Comparison of ENCODE assay signal across 1 cellular context in the genomic region with DNA sequence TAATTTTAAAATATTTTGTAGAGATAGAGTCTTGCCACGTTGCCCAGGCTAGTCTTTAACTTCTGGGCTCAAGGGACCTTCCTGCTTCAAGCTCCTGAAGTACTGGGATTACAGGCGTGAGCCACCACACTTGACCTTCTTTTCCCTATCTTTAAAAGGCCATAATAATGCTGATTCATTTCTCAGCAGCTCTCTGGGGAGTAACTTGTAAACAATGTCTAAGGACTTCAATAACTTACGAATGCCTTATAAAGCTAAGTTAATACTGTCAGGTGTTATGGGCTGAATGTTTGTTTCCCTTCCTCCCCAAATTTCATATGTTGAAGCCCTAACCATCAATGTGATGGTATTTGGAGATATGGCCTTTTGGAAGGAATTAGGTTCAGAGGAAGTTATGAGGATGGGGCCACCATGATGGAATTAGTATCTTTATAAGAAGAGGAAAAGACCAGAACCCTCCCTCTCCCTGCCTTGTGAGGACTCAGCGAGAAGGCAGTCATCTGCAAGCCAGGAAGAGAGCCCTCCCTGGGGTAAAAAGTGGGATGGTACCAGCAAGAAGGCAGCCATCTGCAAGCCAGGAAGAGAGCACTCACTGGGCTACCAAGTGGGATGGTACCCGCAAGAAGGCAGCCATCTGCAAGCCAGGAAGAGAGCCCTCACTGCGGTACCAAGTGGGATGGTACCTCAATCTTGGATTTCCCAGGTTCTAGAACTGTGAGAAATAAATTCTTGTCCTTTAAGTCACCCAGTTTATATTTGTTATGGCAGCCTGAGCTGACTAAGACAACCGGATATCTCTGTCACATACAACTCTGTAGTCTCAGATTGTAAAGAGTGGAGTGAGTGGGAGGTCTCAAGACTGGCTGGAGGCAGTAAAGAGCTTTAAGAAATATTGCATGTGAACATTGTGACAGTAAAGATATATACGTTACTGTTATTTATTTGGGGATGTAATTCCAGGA.
TF ChIP-seq lines count a peak whose summit lies in the region.

No MANE protein-coding gene starts in this region.

TF ChIP-seq in GM23338, 12 proteins besides CTCF, POLR2A, EP300 and RAD21 (continued from another document):
- TF ChIP-seq EZH2 (IDR thresholded peaks at IDR 0.05; ENCODE audit: low read depth, unreplicated experiment) (no peak), EZH2phosphoT487 (IDR thresholded peaks at IDR 0.05; ENCODE audit: unreplicated experiment) (no peak), ETS1 (IDR thresholded peaks at IDR 0.05) (no peak), ZNF114 (CRISPR knock-in tag; IDR thresholded peaks at IDR 0.05) (no peak), REST (IDR thresholded peaks at IDR 0.05; ENCODE audit: unreplicated experiment) (no peak)
- TF ChIP-seq, protein P1, sequence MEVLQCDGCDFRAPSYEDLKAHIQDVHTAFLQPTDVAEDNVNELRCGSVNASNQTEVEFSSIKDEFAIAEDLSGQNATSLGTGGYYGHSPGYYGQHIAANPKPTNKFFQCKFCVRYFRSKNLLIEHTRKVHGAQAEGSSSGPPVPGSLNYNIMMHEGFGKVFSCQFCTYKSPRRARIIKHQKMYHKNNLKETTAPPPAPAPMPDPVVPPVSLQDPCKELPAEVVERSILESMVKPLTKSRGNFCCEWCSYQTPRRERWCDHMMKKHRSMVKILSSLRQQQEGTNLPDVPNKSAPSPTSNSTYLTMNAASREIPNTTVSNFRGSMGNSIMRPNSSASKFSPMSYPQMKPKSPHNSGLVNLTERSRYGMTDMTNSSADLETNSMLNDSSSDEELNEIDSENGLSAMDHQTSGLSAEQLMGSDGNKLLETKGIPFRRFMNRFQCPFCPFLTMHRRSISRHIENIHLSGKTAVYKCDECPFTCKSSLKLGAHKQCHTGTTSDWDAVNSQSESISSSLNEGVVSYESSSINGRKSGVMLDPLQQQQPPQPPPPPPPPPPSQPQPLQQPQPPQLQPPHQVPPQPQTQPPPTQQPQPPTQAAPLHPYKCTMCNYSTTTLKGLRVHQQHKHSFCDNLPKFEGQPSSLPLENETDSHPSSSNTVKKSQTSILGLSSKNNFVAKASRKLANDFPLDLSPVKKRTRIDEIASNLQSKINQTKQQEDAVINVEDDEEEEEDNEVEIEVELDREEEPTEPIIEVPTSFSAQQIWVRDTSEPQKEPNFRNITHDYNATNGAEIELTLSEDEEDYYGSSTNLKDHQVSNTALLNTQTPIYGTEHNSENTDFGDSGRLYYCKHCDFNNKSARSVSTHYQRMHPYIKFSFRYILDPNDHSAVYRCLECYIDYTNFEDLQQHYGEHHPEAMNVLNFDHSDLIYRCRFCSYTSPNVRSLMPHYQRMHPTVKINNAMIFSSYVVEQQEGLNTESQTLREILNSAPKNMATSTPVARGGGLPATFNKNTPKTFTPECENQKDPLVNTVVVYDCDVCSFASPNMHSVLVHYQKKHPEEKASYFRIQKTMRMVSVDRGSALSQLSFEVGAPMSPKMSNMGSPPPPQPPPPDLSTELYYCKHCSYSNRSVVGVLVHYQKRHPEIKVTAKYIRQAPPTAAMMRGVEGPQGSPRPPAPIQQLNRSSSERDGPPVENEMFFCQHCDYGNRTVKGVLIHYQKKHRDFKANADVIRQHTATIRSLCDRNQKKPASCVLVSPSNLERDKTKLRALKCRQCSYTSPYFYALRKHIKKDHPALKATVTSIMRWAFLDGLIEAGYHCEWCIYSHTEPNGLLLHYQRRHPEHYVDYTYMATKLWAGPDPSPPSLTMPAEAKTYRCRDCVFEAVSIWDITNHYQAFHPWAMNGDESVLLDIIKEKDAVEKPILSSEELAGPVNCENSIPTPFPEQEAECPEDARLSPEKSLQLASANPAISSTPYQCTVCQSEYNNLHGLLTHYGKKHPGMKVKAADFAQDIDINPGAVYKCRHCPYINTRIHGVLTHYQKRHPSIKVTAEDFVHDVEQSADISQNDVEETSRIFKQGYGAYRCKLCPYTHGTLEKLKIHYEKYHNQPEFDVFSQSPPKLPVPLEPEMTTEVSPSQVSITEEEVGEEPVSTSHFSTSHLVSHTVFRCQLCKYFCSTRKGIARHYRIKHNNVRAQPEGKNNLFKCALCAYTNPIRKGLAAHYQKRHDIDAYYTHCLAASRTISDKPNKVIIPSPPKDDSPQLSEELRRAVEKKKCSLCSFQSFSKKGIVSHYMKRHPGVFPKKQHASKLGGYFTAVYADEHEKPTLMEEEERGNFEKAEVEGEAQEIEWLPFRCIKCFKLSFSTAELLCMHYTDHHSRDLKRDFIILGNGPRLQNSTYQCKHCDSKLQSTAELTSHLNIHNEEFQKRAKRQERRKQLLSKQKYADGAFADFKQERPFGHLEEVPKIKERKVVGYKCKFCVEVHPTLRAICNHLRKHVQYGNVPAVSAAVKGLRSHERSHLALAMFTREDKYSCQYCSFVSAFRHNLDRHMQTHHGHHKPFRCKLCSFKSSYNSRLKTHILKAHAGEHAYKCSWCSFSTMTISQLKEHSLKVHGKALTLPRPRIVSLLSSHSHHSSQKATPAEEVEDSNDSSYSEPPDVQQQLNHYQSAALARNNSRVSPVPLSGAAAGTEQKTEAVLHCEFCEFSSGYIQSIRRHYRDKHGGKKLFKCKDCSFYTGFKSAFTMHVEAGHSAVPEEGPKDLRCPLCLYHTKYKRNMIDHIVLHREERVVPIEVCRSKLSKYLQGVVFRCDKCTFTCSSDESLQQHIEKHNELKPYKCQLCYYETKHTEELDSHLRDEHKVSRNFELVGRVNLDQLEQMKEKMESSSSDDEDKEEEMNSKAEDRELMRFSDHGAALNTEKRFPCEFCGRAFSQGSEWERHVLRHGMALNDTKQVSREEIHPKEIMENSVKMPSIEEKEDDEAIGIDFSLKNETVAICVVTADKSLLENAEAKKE (CRISPR knock-in tag; IDR thresholded peaks at IDR 0.05), result no peak
